8 cellular contexts compared by ENCODE assay signal in the genomic region with DNA sequence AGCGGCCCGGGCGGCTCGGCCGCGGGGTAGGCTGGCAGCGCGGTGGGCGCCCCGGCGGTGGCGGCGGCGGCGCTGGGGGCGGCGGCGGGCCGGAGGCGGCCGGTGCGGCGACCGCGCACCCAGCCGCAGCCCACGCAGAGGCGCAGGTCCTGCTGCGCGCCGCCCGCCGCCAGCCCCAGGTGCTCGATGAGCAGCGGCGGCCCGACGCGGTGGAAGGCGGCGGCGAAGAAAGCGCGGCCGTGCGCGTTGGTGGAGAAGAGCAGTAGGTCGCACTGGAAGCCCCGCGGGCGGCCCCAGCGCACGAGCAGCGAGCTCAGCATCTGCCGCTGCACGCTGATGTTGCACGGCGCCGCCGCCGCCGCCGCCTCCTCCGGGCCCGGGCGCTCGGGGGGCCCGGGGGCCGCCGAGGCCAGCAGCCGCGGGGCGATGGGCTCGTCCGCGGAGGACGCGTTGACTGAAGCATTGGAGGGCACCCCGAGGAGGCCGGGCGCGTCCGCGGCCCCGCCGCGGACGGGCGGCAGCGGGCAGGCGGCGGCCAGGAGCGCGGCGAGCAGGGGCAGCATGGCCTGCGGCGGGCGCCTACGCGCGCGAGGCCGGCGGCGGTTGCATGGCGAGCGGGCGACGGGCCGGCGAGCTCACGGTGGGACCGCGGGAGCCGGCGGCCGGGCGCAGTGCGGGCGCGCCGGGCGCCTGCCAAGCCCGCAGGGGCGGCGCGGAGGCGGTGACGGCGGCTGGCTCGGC. TPM values are rescaled to one million over a fixed set of nuclear protein-coding genes. Genes with fewer than 3 reads are reported as not detected.
DNase-seq lines count a peak whose midpoint lies in the region; ATAC-seq, FAIRE-seq and TF ChIP-seq lines count a peak whose summit lies in the region.

No MANE protein-coding gene starts in this region.

- peaks cover 3% of the 10 kb centered on the region for H3K4me1 ChIP-seq in parathyroid adenoma

- no peak overlapping the region for H3K4me3 ChIP-seq in parathyroid adenoma (ENCODE audit: low read depth, low read length)

- ATAC-seq in GM21515 (IDR thresholded peaks at IDR 0.05; ENCODE audit: unreplicated experiment), result peak; percentile 24
- ATAC-seq in activated T-cell treated with anti-CD3 and anti-CD28 coated beads, Interleukin-2, amount 50 U/mL, for 4 hours, result peak; percentile 63 to 70

- H3K27ac ChIP-seq in parathyroid adenoma, result no peak overlapping the region

- H3K4me3 Mint-ChIP-seq in activated T-cell treated with anti-CD3 and anti-CD28 coated beads, Interleukin-2, amount 50 U/mL, for 4 hours, result no peak overlapping the region

- no peaks in the 10 kb centered on the region for H3K9me3 Mint-ChIP-seq in activated T-cell treated with anti-CD3 and anti-CD28 coated beads, Interleukin-2, amount 50 U/mL, for 4 hours

- H3K27me3 Mint-ChIP-seq in activated T-cell treated with anti-CD3 and anti-CD28 coated beads, Interleukin-2, amount 50 U/mL, for 4 hours (ENCODE audit: low read depth), result peaks cover 68% of the 10 kb centered on the region

- H3K36me3 Mint-ChIP-seq in activated T-cell treated with anti-CD3 and anti-CD28 coated beads, Interleukin-2, amount 50 U/mL, for 4 hours (ENCODE audit: insufficient read depth), result no peaks in the 10 kb centered on the region

- no peaks in the 10 kb centered on the region for H3K79me2 ChIP-seq in parathyroid adenoma

- TF ChIP-seq CTCF in parathyroid adenoma (IDR thresholded peaks at IDR 0.05), result no peak

- peak; percentile 83 for DNase-seq in D341Med (ENCODE audit: low spot score)
- peak; percentile 18 for DNase-seq in LoVo (ENCODE audit: low spot score)
- DNase-seq in activated T-cell treated with anti-CD3 and anti-CD28 coated beads, Interleukin-2, amount 50 U/mL, for 4 hours, result peak; percentile 29
- peak; percentile 26 to 40 for DNase-seq in frontal cortex (ENCODE audit: low spot score in 2 of 2)
- DNase-seq in kidney glomerular epithelial cell (lab: John Stamatoyannopoulos, UW), result no peak
- DNase-seq in foreskin melanocyte, result no peak

- H3K4me1 Mint-ChIP-seq in activated T-cell treated with anti-CD3 and anti-CD28 coated beads, Interleukin-2, amount 50 U/mL, for 4 hours (ENCODE audit: low read depth), result peaks cover 14% of the 10 kb centered on the region

- no peaks in the 10 kb centered on the region for H3K27me3 ChIP-seq in parathyroid adenoma (ENCODE audit: control insufficient read depth, insufficient read depth, low read length)

- H3K4me2 ChIP-seq in parathyroid adenoma (ENCODE audit: low read length), result peak overlapping the region; percentile 33

- no peak overlapping the region for H2AFZ ChIP-seq in parathyroid adenoma

- FAIRE-seq in frontal cortex (lab: Jason Lieb, UNC), result no peak

- no peak overlapping the region for H3K9ac ChIP-seq in parathyroid adenoma

- no peaks in the 10 kb centered on the region for H3K9me3 ChIP-seq in parathyroid adenoma (ENCODE audit: control insufficient read depth, low read length)

- no peaks in the 10 kb centered on the region for H3K36me3 ChIP-seq in parathyroid adenoma (ENCODE audit: control insufficient read depth, insufficient read depth, low read length)

RNA-seq across cellular contexts. Expression of a gene that starts 0.5 kb away (rescaled TPM):
- total RNA-seq in activated T-cell treated with anti-CD3 and anti-CD28 coated beads, Interleukin-2, amount 50 U/mL, for 4 hours, result under 1 TPM in 2 of 3 donors, not detected in 1; 0.21 to 0.89 TPM
- total RNA-seq in frontal cortex, result 19.6 TPM

Comparison
In these comparisons a context has a peak if more than half of its experiments do, and no peak if none do; other contexts are left out.
1. DNase-seq: peak in D341Med (single experiment), LoVo (single experiment), activated T-cell treated with anti-CD3 and anti-CD28 coated beads, Interleukin-2, amount 50 U/mL, for 4 hours (single experiment) and frontal cortex (2 of 2); none in kidney glomerular epithelial cell (single experiment) and foreskin melanocyte (single experiment).
2. RNA of a gene that starts 0.5 kb away (total RNA-seq): 19.6 TPM in frontal cortex (single experiment); 0.21 to 0.89 TPM in activated T-cell treated with anti-CD3 and anti-CD28 coated beads, Interleukin-2, amount 50 U/mL, for 4 hours; every median in the first group is over 10 times any median in the second.